Comparison of ENCODE assay signal across 9 cellular contexts in genomic region chr15:41231536-41231935, GRCh38. TPM values are rescaled to one million over a fixed set of nuclear protein-coding genes. Genes with fewer than 3 reads are reported as not detected.
DNase-seq lines count a peak whose midpoint lies in the region; ATAC-seq lines count a peak whose summit lies in the region.
"Had no signal": no experiment of that assay in that cellular context is flagged by ENCODE, and none has a peak within 500 bp of the region (broad histone marks: within the 10 kb centered on the region; RNA-seq: fewer than 3 reads in every experiment).

No MANE protein-coding gene starts in this region.

- H3K4me1 Mint-ChIP-seq in activated naive CD8-positive, alpha-beta T cell treated with anti-CD3 and anti-CD28 coated beads, Interleukin-2, amount 10 ng/mL, durations not matched to agents 7 days and 5 days: peaks cover 22% of the 10 kb centered on the region
- peaks cover 27 to 30% of the 10 kb centered on the region in 2 donors for H3K4me1 Mint-ChIP-seq in immature natural killer cell
- H3K4me1 Mint-ChIP-seq in stimulated activated naive CD8-positive, alpha-beta T cell treated with anti-CD3 and anti-CD28 coated beads, Interleukin-15, Interleukin-2, amounts not matched to agents 100 ng/mL and 50 ng/mL, for 24 hours (ENCODE audit: low read depth): peaks cover 31% of the 10 kb centered on the region

- ATAC-seq in activated naive CD8-positive, alpha-beta T cell treated with anti-CD3 and anti-CD28 coated beads, Interleukin-2, amount 10 ng/mL, durations not matched to agents 7 days and 5 days (ENCODE audit: low read depth): no peak
- no peak for ATAC-seq in GM19395 (IDR thresholded peaks at IDR 0.05; ENCODE audit: unreplicated experiment)
- ATAC-seq in GM21528 (IDR thresholded peaks at IDR 0.05; ENCODE audit: low FRiP score, unreplicated experiment): no peak

- intact Hi-C loops in posterior vena cava (cut with DNase I): no loop called here

- H3K4me3 Mint-ChIP-seq in activated naive CD8-positive, alpha-beta T cell treated with anti-CD3 and anti-CD28 coated beads, Interleukin-2, amount 10 ng/mL, durations not matched to agents 7 days and 5 days: peak overlapping the region; percentile 91
- H3K4me3 Mint-ChIP-seq in immature natural killer cell: peak overlapping the region; percentile 86 to 92 (median 92)
- H3K4me3 Mint-ChIP-seq in stimulated activated naive CD8-positive, alpha-beta T cell treated with anti-CD3 and anti-CD28 coated beads, Interleukin-15, Interleukin-2, amounts not matched to agents 100 ng/mL and 50 ng/mL, for 24 hours: peak overlapping the region; percentile 87

- DNase-seq in HS-5 (ENCODE audit: low read depth) (peak; percentile 1), immature natural killer cell (no peak), DMS53 (lab: John Stamatoyannopoulos, UW) (no peak), posterior vena cava (ENCODE audit: low spot score) (no peak)
- DNase-seq in activated naive CD8-positive, alpha-beta T cell treated with anti-CD3 and anti-CD28 coated beads, Interleukin-2, amount 10 ng/mL, durations not matched to agents 7 days and 5 days: no peak

- POLR2A ChIA-PET in activated naive CD8-positive, alpha-beta T cell treated with anti-CD3 and anti-CD28 coated beads, Interleukin-2, amount 10 ng/mL, durations not matched to agents 7 days and 5 days (lab: Charles Lee): interaction anchor here (0.5 to 1.8 kb wide), 20 partner anchors 11 to 729 kb away, joined by 3 to 13 read pairs (median 3); partner anchors contain the start of genes CHAC1, INO80, NUSAP1 and OIP5

- peak overlapping the region; percentile 93 for H3K27ac Mint-ChIP-seq in activated naive CD8-positive, alpha-beta T cell treated with anti-CD3 and anti-CD28 coated beads, Interleukin-2, amount 10 ng/mL, durations not matched to agents 7 days and 5 days
- H3K27ac Mint-ChIP-seq in immature natural killer cell: peak overlapping the region; percentile 82 to 94 (median 91)
- H3K27ac Mint-ChIP-seq in stimulated activated naive CD8-positive, alpha-beta T cell treated with anti-CD3 and anti-CD28 coated beads, Interleukin-15, Interleukin-2, amounts not matched to agents 100 ng/mL and 50 ng/mL, for 24 hours: peak overlapping the region; percentile 92

- no peaks in the 10 kb centered on the region for H3K36me3 Mint-ChIP-seq in activated naive CD8-positive, alpha-beta T cell treated with anti-CD3 and anti-CD28 coated beads, Interleukin-2, amount 10 ng/mL, durations not matched to agents 7 days and 5 days
- H3K36me3 Mint-ChIP-seq in immature natural killer cell: peaks cover 0 to 2% (median 0%) of the 10 kb centered on the region in 3 donors
- H3K36me3 Mint-ChIP-seq in stimulated activated naive CD8-positive, alpha-beta T cell treated with anti-CD3 and anti-CD28 coated beads, Interleukin-15, Interleukin-2, amounts not matched to agents 100 ng/mL and 50 ng/mL, for 24 hours (ENCODE audit: low read depth): no peaks in the 10 kb centered on the region

- H3K27me3 Mint-ChIP-seq in activated naive CD8-positive, alpha-beta T cell treated with anti-CD3 and anti-CD28 coated beads, Interleukin-2, amount 10 ng/mL, durations not matched to agents 7 days and 5 days: peaks cover 4% of the 10 kb centered on the region
- H3K27me3 Mint-ChIP-seq in immature natural killer cell (ENCODE audit: low read depth in 3 of 3): peaks cover 6 to 13% (median 10%) of the 10 kb centered on the region in 3 donors
- H3K27me3 Mint-ChIP-seq in stimulated activated naive CD8-positive, alpha-beta T cell treated with anti-CD3 and anti-CD28 coated beads, Interleukin-15, Interleukin-2, amounts not matched to agents 100 ng/mL and 50 ng/mL, for 24 hours: no peaks in the 10 kb centered on the region

- no peaks in the 10 kb centered on the region for H3K9me3 Mint-ChIP-seq in activated naive CD8-positive, alpha-beta T cell treated with anti-CD3 and anti-CD28 coated beads, Interleukin-2, amount 10 ng/mL, durations not matched to agents 7 days and 5 days
- H3K9me3 Mint-ChIP-seq in immature natural killer cell: no peaks in the 10 kb centered on the region
- no peaks in the 10 kb centered on the region for H3K9me3 Mint-ChIP-seq in stimulated activated naive CD8-positive, alpha-beta T cell treated with anti-CD3 and anti-CD28 coated beads, Interleukin-15, Interleukin-2, amounts not matched to agents 100 ng/mL and 50 ng/mL, for 24 hours

RNA-seq across cellular contexts. Expression of gene CHP1, which starts 0.5 kb away (rescaled TPM):
- total RNA-seq in activated naive CD8-positive, alpha-beta T cell treated with anti-CD3 and anti-CD28 coated beads, Interleukin-2, amount 10 ng/mL, durations not matched to agents 7 days and 5 days: 10 to 100 TPM; 40.6 to 41.3 TPM
- 10 to 100 TPM; 14.7 to 29.6 (median 24.6) TPM for polyA plus RNA-seq in immature natural killer cell
- total RNA-seq in posterior vena cava: 10 to 100 TPM; 66.9 to 73.8 TPM

RNA-seq across cellular contexts. Expression of gene EXD1, which starts 1.0 kb away (rescaled TPM):
- not detected for total RNA-seq in activated naive CD8-positive, alpha-beta T cell treated with anti-CD3 and anti-CD28 coated beads, Interleukin-2, amount 10 ng/mL, durations not matched to agents 7 days and 5 days
- polyA plus RNA-seq in immature natural killer cell: not detected
- total RNA-seq in posterior vena cava: not detected
- total RNA-seq: T-helper 1 cell treated with Interleukin-12 subunit alpha and Interleukin-12 subunit beta and Interleukin-4 antibody, amounts not matched to agents 30 ng/mL and 1 ng/mL, for 36 hours had no signal
